In the genomic region with DNA sequence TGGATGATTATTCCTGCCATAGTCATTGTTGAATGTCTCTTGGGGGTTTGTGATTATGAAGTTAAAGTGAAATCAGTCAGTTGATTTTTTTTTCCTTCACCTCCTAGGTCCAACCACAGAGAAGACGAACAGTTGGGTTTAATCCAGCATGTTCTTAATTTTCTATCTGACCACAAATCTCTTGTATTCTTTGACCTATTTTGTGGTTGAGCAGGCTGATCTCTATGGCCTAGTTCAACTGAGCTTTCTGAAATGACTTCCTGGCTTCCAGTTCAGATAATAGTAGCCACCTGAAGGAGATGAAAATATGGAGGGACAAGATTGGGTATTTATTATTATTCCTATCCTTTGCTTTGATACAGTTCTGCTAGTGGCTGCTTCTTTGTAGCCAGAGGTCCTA, we compare ENCODE assay signal across 34 cellular contexts.
"Had no signal": no experiment of that assay in that cellular context is flagged by ENCODE, and none has a peak within 500 bp of the region (broad histone marks: within the 10 kb centered on the region; RNA-seq: fewer than 3 reads in every experiment).

No MANE protein-coding gene starts in this region.

- H3K4me3 ChIP-seq: ascending aorta, breast epithelium, cardiac muscle cell, colonic mucosa, esophagus muscularis mucosa, gastrocnemius medialis, heart left ventricle had no signal

- H3K27me3 Mint-ChIP-seq: activated B cell treated with CpG ODN at 0.5 μM for 24 hours; activated CD4-positive, alpha-beta memory T cell treated with anti-CD3 and anti-CD28 coated beads for 36 hours; activated CD8-positive, alpha-beta memory T cell treated with anti-CD3 and anti-CD28 coated beads, Interleukin-2, amount 10 ng/mL, durations not matched to agents 7 days and 5 days had no signal

- H3K4me1 ChIP-seq: ascending aorta, breast epithelium, colonic mucosa, esophagus muscularis mucosa, foreskin keratinocyte, gastrocnemius medialis, heart left ventricle had no signal

- H3K27ac ChIP-seq: ascending aorta, breast epithelium, cardiac muscle cell, colonic mucosa, esophagus muscularis mucosa, foreskin keratinocyte, gastrocnemius medialis, heart left ventricle, WERI-Rb-1 had no signal

- DNase-seq: activated B cell treated with CpG ODN at 0.5 μM for 24 hours; activated CD4-positive, alpha-beta memory T cell treated with anti-CD3 and anti-CD28 coated beads for 36 hours; activated CD4-positive, alpha-beta T cell treated with anti-CD3 and anti-CD28 coated beads for 48 hours; activated CD8-positive, alpha-beta memory T cell treated with anti-CD3 and anti-CD28 coated beads, Interleukin-2, amount 10 ng/mL, durations not matched to agents 7 days and 5 days; activated CD8-positive, alpha-beta memory T cell treated with anti-CD3 and anti-CD28 coated beads, Interleukin-2, amount 50 U/mL, for 4 hours; activated CD8-positive, alpha-beta T cell treated with anti-CD3 and anti-CD28 coated beads, Interleukin-2, amount 10 ng/mL, durations not matched to agents 7 days and 5 days; activated gamma-delta T cell; activated naive CD4-positive, alpha-beta T cell; activated naive CD4-positive, alpha-beta T cell treated with anti-CD3 and anti-CD28 coated beads, Interleukin-2, amount 10 ng/mL, durations not matched to agents 7 days and 5 days; activated naive CD8-positive, alpha-beta T cell treated with anti-CD3 and anti-CD28 coated beads, Interleukin-2, amount 10 ng/mL, durations not matched to agents 7 days and 5 days; activated T-cell treated with anti-CD3 and anti-CD28 coated beads, Interleukin-2, amount 50 U/mL, for 1 hour; activated T-cell treated with anti-CD3 and anti-CD28 coated beads, Interleukin-2, amount 50 U/mL, for 48 hours; central memory CD4-positive, alpha-beta T cell; cerebellar nuclear complex; colonic mucosa; effector CD8-positive, alpha-beta T cell; endodermal cell; erythroblast; foreskin keratinocyte; gastrocnemius medialis; glutamatergic neuron; heart left ventricle; T1000; WERI-Rb-1 had no signal

- H3K36me3 ChIP-seq: ascending aorta, breast epithelium, cardiac muscle cell, colonic mucosa, esophagus muscularis mucosa, gastrocnemius medialis, heart left ventricle, WERI-Rb-1 had no signal

- ATAC-seq: activated CD4-positive, CD25-positive, alpha-beta regulatory T cell treated with anti-CD3 and anti-CD28 coated beads, Interleukin-2, amount 50 U/mL, for 24 hours; activated CD8-positive, alpha-beta memory T cell treated with anti-CD3 and anti-CD28 coated beads, Interleukin-2, amount 10 ng/mL, durations not matched to agents 7 days and 5 days; activated CD8-positive, alpha-beta T cell treated with anti-CD3 and anti-CD28 coated beads, Interleukin-2, amount 10 ng/mL, durations not matched to agents 7 days and 5 days; activated naive CD4-positive, alpha-beta T cell treated with anti-CD3 and anti-CD28 coated beads, Interleukin-2, amount 50 U/mL, for 72 hours; foreskin keratinocyte; gastrocnemius medialis; heart left ventricle had no signal

- H3K9me3 Mint-ChIP-seq: activated naive CD4-positive, alpha-beta T cell treated with anti-CD3 and anti-CD28 coated beads, Interleukin-2, amount 10 ng/mL, durations not matched to agents 7 days and 5 days; activated naive CD8-positive, alpha-beta T cell treated with anti-CD3 and anti-CD28 coated beads, Interleukin-2, amount 10 ng/mL, durations not matched to agents 7 days and 5 days; activated T-helper 1 cell treated with anti-CD3 and anti-CD28 coated beads, Interleukin-12 subunit alpha, Interleukin-12 subunit beta, Interleukin-2, Interleukin-4 antibody, amounts not matched to agents 30 ng/mL and 10 ng/mL and 1 ng/mL, durations not matched to agents 14 hours and 24 hours and 36 hours; endodermal cell; T-helper 1 cell treated with Interleukin-12 subunit alpha and Interleukin-12 subunit beta and Interleukin-4 antibody, amounts not matched to agents 30 μg/mL and 1 μg/mL, for 36 hours; T-helper 2 cell treated with Interferon-gamma antibody and Interleukin-4, amounts not matched to agents 5 μg/mL and 100 μg/mL, for 36 hours had no signal

- H3K27ac Mint-ChIP-seq: activated B cell treated with CpG ODN at 0.5 μM for 24 hours; activated CD4-positive, alpha-beta memory T cell treated with anti-CD3 and anti-CD28 coated beads for 36 hours; activated CD8-positive, alpha-beta memory T cell treated with anti-CD3 and anti-CD28 coated beads, Interleukin-2, amount 10 ng/mL, durations not matched to agents 7 days and 5 days; activated CD8-positive, alpha-beta T cell treated with anti-CD3 and anti-CD28 coated beads, Interleukin-2, amount 10 ng/mL, durations not matched to agents 7 days and 5 days; activated naive CD4-positive, alpha-beta T cell treated with anti-CD3 and anti-CD28 coated beads, Interleukin-2, amount 10 ng/mL, durations not matched to agents 7 days and 5 days; activated naive CD4-positive, alpha-beta T cell treated with anti-CD3 and anti-CD28 coated beads, Interleukin-2, amount 50 U/mL, for 72 hours; activated naive CD8-positive, alpha-beta T cell treated with anti-CD3 and anti-CD28 coated beads, Interleukin-2, amount 10 ng/mL, durations not matched to agents 7 days and 5 days; activated T-helper 1 cell treated with anti-CD3 and anti-CD28 coated beads, Interleukin-12 subunit alpha, Interleukin-12 subunit beta, Interleukin-2, Interleukin-4 antibody, amounts not matched to agents 30 ng/mL and 10 ng/mL and 1 ng/mL, durations not matched to agents 14 hours and 24 hours and 36 hours; brain; endodermal cell; T-helper 1 cell treated with Interleukin-12 subunit alpha and Interleukin-12 subunit beta and Interleukin-4 antibody, amounts not matched to agents 30 μg/mL and 1 μg/mL, for 36 hours; T-helper 2 cell treated with Interferon-gamma antibody and Interleukin-4, amounts not matched to agents 5 μg/mL and 100 μg/mL, for 36 hours had no signal

- H3K4me1 Mint-ChIP-seq: activated B cell treated with CpG ODN at 0.5 μM for 24 hours; activated CD8-positive, alpha-beta memory T cell treated with anti-CD3 and anti-CD28 coated beads, Interleukin-2, amount 10 ng/mL, durations not matched to agents 7 days and 5 days; activated naive CD4-positive, alpha-beta T cell treated with anti-CD3 and anti-CD28 coated beads, Interleukin-2, amount 10 ng/mL, durations not matched to agents 7 days and 5 days; activated naive CD8-positive, alpha-beta T cell treated with anti-CD3 and anti-CD28 coated beads, Interleukin-2, amount 10 ng/mL, durations not matched to agents 7 days and 5 days; brain; endodermal cell had no signal

- H3K36me3 Mint-ChIP-seq: activated CD4-positive, alpha-beta memory T cell treated with anti-CD3 and anti-CD28 coated beads for 36 hours; activated CD8-positive, alpha-beta memory T cell treated with anti-CD3 and anti-CD28 coated beads, Interleukin-2, amount 10 ng/mL, durations not matched to agents 7 days and 5 days; activated naive CD4-positive, alpha-beta T cell treated with anti-CD3 and anti-CD28 coated beads, Interleukin-2, amount 10 ng/mL, durations not matched to agents 7 days and 5 days; activated naive CD4-positive, alpha-beta T cell treated with anti-CD3 and anti-CD28 coated beads, Interleukin-2, amount 50 U/mL, for 72 hours; activated naive CD8-positive, alpha-beta T cell treated with anti-CD3 and anti-CD28 coated beads, Interleukin-2, amount 10 ng/mL, durations not matched to agents 7 days and 5 days; brain had no signal

- H3K27me3 ChIP-seq: ascending aorta, breast epithelium, cardiac muscle cell, colonic mucosa, esophagus muscularis mucosa, foreskin keratinocyte, gastrocnemius medialis had no signal

- H3K9me3 ChIP-seq: ascending aorta, breast epithelium, colonic mucosa, esophagus muscularis mucosa, gastrocnemius medialis had no signal

- H3K4me3 Mint-ChIP-seq: activated B cell treated with CpG ODN at 0.5 μM for 24 hours; activated CD4-positive, alpha-beta memory T cell treated with anti-CD3 and anti-CD28 coated beads for 36 hours; activated CD8-positive, alpha-beta memory T cell treated with anti-CD3 and anti-CD28 coated beads, Interleukin-2, amount 10 ng/mL, durations not matched to agents 7 days and 5 days; activated CD8-positive, alpha-beta T cell treated with anti-CD3 and anti-CD28 coated beads, Interleukin-2, amount 10 ng/mL, durations not matched to agents 7 days and 5 days; activated naive CD4-positive, alpha-beta T cell treated with anti-CD3 and anti-CD28 coated beads, Interleukin-2, amount 10 ng/mL, durations not matched to agents 7 days and 5 days; activated naive CD8-positive, alpha-beta T cell treated with anti-CD3 and anti-CD28 coated beads, Interleukin-2, amount 10 ng/mL, durations not matched to agents 7 days and 5 days; activated T-helper 1 cell treated with anti-CD3 and anti-CD28 coated beads, Interleukin-12 subunit alpha, Interleukin-12 subunit beta, Interleukin-2, Interleukin-4 antibody, amounts not matched to agents 30 ng/mL and 10 ng/mL and 1 ng/mL, durations not matched to agents 14 hours and 24 hours and 36 hours; brain; endodermal cell; T-helper 1 cell treated with Interleukin-12 subunit alpha and Interleukin-12 subunit beta and Interleukin-4 antibody, amounts not matched to agents 30 μg/mL and 1 μg/mL, for 36 hours; T-helper 2 cell treated with Interferon-gamma antibody and Interleukin-4, amounts not matched to agents 5 μg/mL and 100 μg/mL, for 36 hours had no signal
